ENCODE assay signal across 21 cellular contexts in the genomic region with DNA sequence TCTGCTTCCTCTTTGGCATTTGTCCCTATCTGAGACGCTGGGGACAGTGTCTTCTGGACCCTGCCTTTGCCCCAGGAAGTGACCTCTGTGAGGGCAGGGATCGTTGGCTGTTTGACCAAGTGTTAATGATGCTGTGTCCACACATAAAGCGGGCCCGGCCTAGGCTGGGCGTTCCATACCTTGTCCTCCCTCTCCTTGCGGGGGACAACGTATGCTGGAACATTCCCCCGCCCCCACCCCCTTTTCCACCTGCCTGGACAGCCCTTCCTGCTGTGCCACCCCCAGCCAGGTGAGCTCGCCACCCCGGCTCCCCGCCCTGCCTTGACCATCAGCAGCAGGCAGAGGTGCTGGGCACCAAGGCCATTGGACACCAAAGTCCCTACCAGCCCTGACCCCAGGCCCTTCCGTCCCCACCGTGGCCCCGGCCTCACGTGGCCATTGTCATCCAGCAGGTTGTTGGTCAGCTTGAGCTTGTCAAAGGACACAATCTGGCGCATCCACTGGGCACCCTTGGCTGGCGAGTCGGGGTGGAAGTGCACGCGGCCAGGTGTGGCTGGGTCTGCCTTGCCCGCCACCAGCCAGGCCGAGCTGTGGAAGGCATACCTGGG. TPM values are rescaled to one million over a fixed set of nuclear protein-coding genes. Genes with fewer than 3 reads are reported as not detected.
DNase-seq lines count a peak whose midpoint lies in the region; ATAC-seq and TF ChIP-seq lines count a peak whose summit lies in the region.
"Had no signal": no experiment of that assay in that cellular context is flagged by ENCODE, and none has a peak within 500 bp of the region (broad histone marks: within the 10 kb centered on the region; RNA-seq: fewer than 3 reads in every experiment).

No MANE protein-coding gene starts in this region.

- H3K27me3 Mint-ChIP-seq in chondrocyte (ENCODE audit: low read depth): peaks cover 3% of the 10 kb centered on the region
- no peaks in the 10 kb centered on the region for H3K27me3 Mint-ChIP-seq in natural killer cell (ENCODE audit: low read depth in 2 of 2)
- H3K27me3 Mint-ChIP-seq: activated CD4-positive, alpha-beta T cell treated with anti-CD3 and anti-CD28 coated beads, Interleukin-2, amount 10 ng/mL, durations not matched to agents 24 days and 14 days had no signal

- no peak overlapping the region for H3K4me3 ChIP-seq in psoas muscle
- H3K4me3 ChIP-seq: gastroesophageal sphincter, neural progenitor cell had no signal

- TF ChIP-seq CTCF in C4-2B (conservative IDR thresholded peaks at IDR 0.05) (no peak), chondrocyte (IDR thresholded peaks at IDR 0.05) (no peak), natural killer cell (IDR thresholded peaks at IDR 0.05) (no peak), psoas muscle (IDR thresholded peaks at IDR 0.05) (no peak)

- H3K4me1 Mint-ChIP-seq in chondrocyte (ENCODE audit: low read depth): peaks cover 5% of the 10 kb centered on the region
- peaks cover 5 to 12% of the 10 kb centered on the region in 2 donors for H3K4me1 Mint-ChIP-seq in natural killer cell

- intact Hi-C loops in natural killer cell (cut with micrococcal nuclease) (loop anchor here (10.0 kb wide), 1 partner anchor 81 kb away; no protein-coding TSS in a partner anchor), psoas muscle (cut with DNase I) (loop anchor here in 1 of 2 donors (10.0 kb wide), 1 partner anchor 171 kb away; no protein-coding TSS in a partner anchor)

- H3K9me3 Mint-ChIP-seq in chondrocyte (ENCODE audit: low read depth) (no peaks in the 10 kb centered on the region), natural killer cell (no peaks in the 10 kb centered on the region)
- H3K9me3 Mint-ChIP-seq: activated CD4-positive, alpha-beta T cell treated with anti-CD3 and anti-CD28 coated beads, Interleukin-2, amount 10 ng/mL, durations not matched to agents 24 days and 14 days had no signal

- H3K27ac ChIP-seq in C4-2B: peak overlapping the region; percentile 93
- no peak overlapping the region for H3K27ac ChIP-seq in psoas muscle
- H3K27ac ChIP-seq: gastroesophageal sphincter, neural progenitor cell had no signal

- ATAC-seq in natural killer cell (no peak), psoas muscle (no peak)
- ATAC-seq: gastroesophageal sphincter had no signal

- H3K36me3 ChIP-seq in psoas muscle (ENCODE audit: insufficient read depth in 1 of 2, low read depth in 1 of 2): no peaks in the 10 kb centered on the region
- H3K36me3 ChIP-seq: gastroesophageal sphincter, neural progenitor cell had no signal

- no peaks in the 10 kb centered on the region for H3K9me3 ChIP-seq in psoas muscle
- H3K9me3 ChIP-seq: gastroesophageal sphincter had no signal

- DNase-seq in chondrocyte (ENCODE audit: low spot score) (peak; percentile 92), natural killer cell (no peak), NCI-H1417 treated with DMSO at 0.1 percent for 48 hours (lab: John Stamatoyannopoulos, UW) (no peak), psoas muscle (no peak), DMS53 treated with DMSO at 0.1 percent for 48 hours (lab: John Stamatoyannopoulos, UW; ENCODE audit: unreplicated experiment) (no peak)
- DNase-seq: activated CD4-positive, alpha-beta T cell treated with anti-CD3 and anti-CD28 coated beads, Interleukin-2, amount 10 ng/mL, durations not matched to agents 24 days and 14 days; activated CD8-positive, alpha-beta memory T cell treated with anti-CD3 and anti-CD28 coated beads, Interleukin-2, amount 50 U/mL, for 4 hours; activated naive CD4-positive, alpha-beta T cell; caudate nucleus; GDM1; IMR-90; midbrain; NCI-H1436 treated with DMSO at 0.1 percent for 48 hours; NCI-H2171; substantia nigra had no signal

- WGBS in psoas muscle, 3 donors: 81 to 86% (median 83%) methylated on average over 21 to 22 of the region's 22 CpGs

- no peak overlapping the region for H3K27ac Mint-ChIP-seq in chondrocyte (ENCODE audit: unreplicated experiment)
- H3K27ac Mint-ChIP-seq in natural killer cell: peak overlapping the region in 1 of 2 donors; percentile 38
- H3K27ac Mint-ChIP-seq: activated CD4-positive, alpha-beta T cell treated with anti-CD3 and anti-CD28 coated beads, Interleukin-2, amount 10 ng/mL, durations not matched to agents 24 days and 14 days; neural progenitor cell had no signal

- no peaks in the 10 kb centered on the region for H3K27me3 ChIP-seq in psoas muscle (ENCODE audit: insufficient read depth in 3 of 3, low read length in 2 of 3)

- H3K4me1 ChIP-seq in psoas muscle: peaks cover 12% of the 10 kb centered on the region

- H3K36me3 Mint-ChIP-seq in chondrocyte (ENCODE audit: low read depth): no peaks in the 10 kb centered on the region
- no peaks in the 10 kb centered on the region for H3K36me3 Mint-ChIP-seq in natural killer cell
- H3K36me3 Mint-ChIP-seq: neural progenitor cell had no signal

- H3K4me3 Mint-ChIP-seq in chondrocyte (ENCODE audit: unreplicated experiment) (no peak overlapping the region), natural killer cell (peak overlapping the region; percentile 13)
- H3K4me3 Mint-ChIP-seq: activated CD4-positive, alpha-beta T cell treated with anti-CD3 and anti-CD28 coated beads, Interleukin-2, amount 10 ng/mL, durations not matched to agents 24 days and 14 days; neural progenitor cell had no signal

RNA-seq across cellular contexts. Expression of a gene that starts 4.1 kb away (rescaled TPM):
- total RNA-seq in chondrocyte (8.4 to 12.6 TPM (median 11.3 TPM) in 3 replicates), natural killer cell (1 to 10 TPM; 1.7 to 5.2 (median 4.1) TPM), psoas muscle (10 to 100 TPM; 19.0 to 37.0 (median 31.8) TPM)
- 10 to 100 TPM; 28.5 to 52.2 (median 48.9) TPM for polyA plus RNA-seq in psoas muscle

RNA-seq across cellular contexts. Expression of a gene that starts 5.7 kb away (rescaled TPM):
- total RNA-seq in chondrocyte (not detected in 3 replicates), natural killer cell (not detected), psoas muscle (not detected)
- under 1 TPM in 1 of 3 donors, not detected in 2; 0.01 TPM for polyA plus RNA-seq in psoas muscle
- total RNA-seq: A673; activated CD4-positive, alpha-beta T cell treated with anti-CD3 and anti-CD28 coated beads, Interleukin-2, amount 10 ng/mL, durations not matched to agents 24 days and 14 days; gastroesophageal sphincter; IMR-90; MCF 10A had no signal
- polyA plus RNA-seq: esophagus, IMR-90 had no signal

RNA-seq across cellular contexts. Expression of a gene that starts 16.7 kb away (rescaled TPM):
- total RNA-seq in chondrocyte (not detected in 3 replicates), natural killer cell (1 to 10 TPM in 1 of 3 donors, under 1 TPM in 1, not detected in 1; 0.96 to 1.1 TPM), psoas muscle (not detected)
- under 1 TPM in 1 of 3 donors, not detected in 2; 0.04 TPM for polyA plus RNA-seq in psoas muscle
- total RNA-seq: A673; activated CD4-positive, alpha-beta T cell treated with anti-CD3 and anti-CD28 coated beads, Interleukin-2, amount 10 ng/mL, durations not matched to agents 24 days and 14 days; gastroesophageal sphincter; IMR-90; MCF 10A had no signal
- polyA plus RNA-seq: IMR-90 had no signal

RNA-seq across cellular contexts. Expression of a gene that starts 27.1 kb away (rescaled TPM):
- total RNA-seq in chondrocyte (119 to 151 TPM (median 121 TPM) in 3 replicates), natural killer cell (100 to 1,000 TPM; 346 to 393 (median 360) TPM), psoas muscle (100 to 1,000 TPM; 250 to 413 (median 364) TPM)
- polyA plus RNA-seq in psoas muscle: 100 to 1,000 TPM; 248 to 340 (median 287) TPM

RNA-seq across cellular contexts. Expression of a gene that starts 40.6 kb away (rescaled TPM):
- not detected in 3 replicates for total RNA-seq in chondrocyte
- not detected for total RNA-seq in natural killer cell
- not detected for total RNA-seq in psoas muscle
- not detected for polyA plus RNA-seq in psoas muscle
- total RNA-seq: A673; activated CD4-positive, alpha-beta T cell treated with anti-CD3 and anti-CD28 coated beads, Interleukin-2, amount 10 ng/mL, durations not matched to agents 24 days and 14 days; IMR-90; MCF 10A had no signal
- polyA plus RNA-seq: IMR-90 had no signal
